Comparison of ENCODE assay signal across 10 cellular contexts in the genomic region with DNA sequence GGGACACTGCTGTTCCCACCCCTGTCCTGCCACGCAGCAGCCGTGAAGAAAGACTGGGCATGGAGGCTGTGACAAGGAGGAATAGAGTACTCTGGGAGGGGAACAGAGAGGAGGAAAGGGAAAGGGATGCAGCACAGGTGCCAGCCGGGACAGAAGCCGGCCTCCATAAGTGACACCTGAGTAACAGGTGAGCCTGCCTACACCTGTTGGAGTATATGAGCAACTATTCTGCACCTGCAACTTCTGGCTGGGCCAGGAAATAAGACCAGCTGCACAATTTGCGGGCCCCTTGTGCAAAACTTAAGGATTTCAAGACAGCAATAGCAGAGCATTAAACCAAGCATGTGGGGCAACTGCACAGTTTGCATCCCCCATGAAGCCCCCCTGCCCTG.
A peak's percentile ranks its signal among the peaks of the same experiment; 100 is the strongest.
DNase-seq lines count a peak whose midpoint lies in the region; ATAC-seq, FAIRE-seq and TF ChIP-seq lines count a peak whose summit lies in the region.
"Had no signal": no experiment of that assay in that cellular context is flagged by ENCODE, and none has a peak within 500 bp of the region (broad histone marks: within the 10 kb centered on the region; RNA-seq: fewer than 3 reads in every experiment).

No MANE protein-coding gene starts in this region.

- DNase-seq in left ventricle myocardium inferior (no peak), Right ventricle myocardium inferior (ENCODE audit: missing footprints) (no peak), lower lobe of right lung (no peak), type B pancreatic cell (ENCODE audit: extremely low spot score, unreplicated experiment) (no peak), AML-193 (lab: John Stamatoyannopoulos, UW) (no peak), H54 (ENCODE audit: insufficient read length, low spot score) (no peak)
- DNase-seq in activated CD8-positive, alpha-beta memory T cell treated with anti-CD3 and anti-CD28 coated beads, Interleukin-2, amount 50 U/mL, for 48 hours: no peak

- H3K4me1 Mint-ChIP-seq in type B pancreatic cell (ENCODE audit: unreplicated experiment): peaks cover 70% of the 10 kb centered on the region

- H3F3A ChIP-seq in SU-DHL-6 (ENCODE audit: insufficient read depth): no peaks in the 10 kb centered on the region

- H2AFZ ChIP-seq in SU-DHL-6 (ENCODE audit: low read depth, low read length, severe bottlenecking): no peak overlapping the region

- peaks cover 90% of the 10 kb centered on the region for H3K4me1 ChIP-seq in left ventricle myocardium inferior
- peaks cover 40% of the 10 kb centered on the region for H3K4me1 ChIP-seq in lower lobe of right lung

- peak overlapping the region; percentile 70 for H3K4me3 Mint-ChIP-seq in type B pancreatic cell

- peak overlapping the region; percentile 69 for H3K27ac Mint-ChIP-seq in type B pancreatic cell
- H3K27ac Mint-ChIP-seq: T-helper 2 cell treated with Interferon-gamma antibody and Interleukin-4, amounts not matched to agents 5 μg/mL and 100 μg/mL, for 36 hours had no signal

- no peaks in the 10 kb centered on the region for H3K36me3 ChIP-seq in left ventricle myocardium inferior
- H3K36me3 ChIP-seq in SU-DHL-6 (ENCODE audit: low read length): no peaks in the 10 kb centered on the region
- H3K36me3 ChIP-seq in lower lobe of right lung: no peaks in the 10 kb centered on the region

- FAIRE-seq in H54 (lab: Jason Lieb, UNC): no peak
- FAIRE-seq: bronchial epithelial cell had no signal

- peaks cover 7% of the 10 kb centered on the region for H3K36me3 Mint-ChIP-seq in type B pancreatic cell

- peak overlapping the region; percentile 90 for H3K27ac ChIP-seq in left ventricle myocardium inferior (replicated peaks)
- no peak overlapping the region for H3K27ac ChIP-seq in SU-DHL-6 (ENCODE audit: low read depth, low read length)
- peak overlapping the region; percentile 81 for H3K27ac ChIP-seq in lower lobe of right lung

- no peaks in the 10 kb centered on the region for H3K9me2 ChIP-seq in SU-DHL-6 (replicated peaks; ENCODE audit: insufficient read depth, low read length)

- no peaks in the 10 kb centered on the region for H4K20me1 ChIP-seq in SU-DHL-6 (ENCODE audit: low read depth, low read length)

- no peaks in the 10 kb centered on the region for H3K79me2 ChIP-seq in SU-DHL-6 (ENCODE audit: insufficient read depth, low read length)

- H3K9me3 ChIP-seq in left ventricle myocardium inferior (replicated peaks) (no peaks in the 10 kb centered on the region), SU-DHL-6 (ENCODE audit: insufficient read depth, low read length) (no peaks in the 10 kb centered on the region), lower lobe of right lung (no peaks in the 10 kb centered on the region)

- TF ChIP-seq CTCF in left ventricle myocardium inferior (IDR thresholded peaks at IDR 0.05; ENCODE audit: borderline replicate concordance) (no peak), SU-DHL-6 (IDR thresholded peaks at IDR 0.05; ENCODE audit: insufficient read depth, low read length, poor library complexity, severe bottlenecking) (no peak), lower lobe of right lung (IDR thresholded peaks at IDR 0.05) (no peak), type B pancreatic cell (conservative IDR thresholded peaks at IDR 0.05) (no peak)

- ATAC-seq in Right ventricle myocardium inferior (no peak), lower lobe of right lung (no peak)

- no peak for TF ChIP-seq POLR2A in H54 (IDR thresholded peaks at IDR 0.05; ENCODE audit: low read depth, low read length)

- H3K9ac ChIP-seq in SU-DHL-6 (ENCODE audit: low read length): no peak overlapping the region

- peak overlapping the region; percentile 61 for H3K4me3 ChIP-seq in left ventricle myocardium inferior
- peak overlapping the region; percentile 8 for H3K4me3 ChIP-seq in SU-DHL-6 (ENCODE audit: insufficient read depth, low read length, poor library complexity, severe bottlenecking)
- no peak overlapping the region for H3K4me3 ChIP-seq in lower lobe of right lung

- no peaks in the 10 kb centered on the region for H3K27me3 ChIP-seq in left ventricle myocardium inferior (ENCODE audit: low read depth)
- H3K27me3 ChIP-seq in SU-DHL-6 (ENCODE audit: low read length): no peaks in the 10 kb centered on the region
- no peaks in the 10 kb centered on the region for H3K27me3 ChIP-seq in lower lobe of right lung (ENCODE audit: low read depth)

- no peaks in the 10 kb centered on the region for H3K27me3 Mint-ChIP-seq in type B pancreatic cell

- intact Hi-C loops in left ventricle myocardium inferior (cut with micrococcal nuclease): no loop called here
- intact Hi-C loops in Right ventricle myocardium inferior (cut with DNase I): no loop called here
- intact Hi-C loops in lower lobe of right lung (cut with DNase I): no loop called here

- H3K4me2 ChIP-seq in SU-DHL-6 (ENCODE audit: low read depth, low read length, poor library complexity, severe bottlenecking): peak overlapping the region; percentile 44

- no peaks in the 10 kb centered on the region for H3K9me3 Mint-ChIP-seq in type B pancreatic cell
- H3K9me3 Mint-ChIP-seq: T-helper 2 cell treated with Interferon-gamma antibody and Interleukin-4, amounts not matched to agents 5 μg/mL and 100 μg/mL, for 36 hours had no signal
